In the genomic region with DNA sequence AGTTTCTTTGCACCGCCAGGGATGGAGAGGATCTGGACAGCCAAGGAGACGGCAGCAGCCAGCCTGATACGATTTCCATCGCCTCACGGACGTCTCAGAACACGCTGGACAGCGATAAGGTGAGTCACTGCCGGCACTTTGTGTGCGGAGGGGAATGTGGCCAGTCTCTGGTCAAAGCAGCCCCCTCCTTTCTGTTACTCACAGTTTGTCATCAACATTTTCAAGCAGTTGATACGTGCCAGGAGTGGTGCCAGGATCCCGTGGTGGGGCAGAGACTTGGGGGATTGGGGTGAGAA, we compare ENCODE assay signal across 11 cellular contexts.
DNase-seq lines count a peak whose midpoint lies in the region; ATAC-seq and TF ChIP-seq lines count a peak whose summit lies in the region.
"Had no signal": no experiment of that assay in that cellular context is flagged by ENCODE, and none has a peak within 500 bp of the region (broad histone marks: within the 10 kb centered on the region; RNA-seq: fewer than 3 reads in every experiment).

No MANE protein-coding gene starts in this region.

- H3K4me1 Mint-ChIP-seq in stimulated activated naive B cell treated with anti-CD40 and anti-IgM and Interleukin-4, amounts not matched to agents 10 μg/mL and 1 μg/mL and 100 μg/mL, for 72 hours: peaks cover 0 to 9% of the 10 kb centered on the region in 2 donors
- peaks cover 10% of the 10 kb centered on the region for H3K4me1 Mint-ChIP-seq in progenitor cell of endocrine pancreas (ENCODE audit: low read depth)

- TF ChIP-seq POLR2A in spleen (IDR thresholded peaks at IDR 0.05): no peak

- ATAC-seq in GM19463 (IDR thresholded peaks at IDR 0.05; ENCODE audit: unreplicated experiment) (no peak), upper lobe of right lung (no peak)
- no peak for ATAC-seq in stimulated activated naive B cell treated with anti-CD40 and anti-IgM and Interleukin-4, amounts not matched to agents 10 μg/mL and 1 μg/mL and 100 μg/mL, for 72 hours (replicated peaks)

- H3K27ac Mint-ChIP-seq in stimulated activated naive B cell treated with anti-CD40 and anti-IgM and Interleukin-4, amounts not matched to agents 10 μg/mL and 1 μg/mL and 100 μg/mL, for 72 hours: no peak overlapping the region
- no peak overlapping the region for H3K27ac Mint-ChIP-seq in progenitor cell of endocrine pancreas
- H3K27ac Mint-ChIP-seq: activated naive CD8-positive, alpha-beta T cell had no signal

- H3K36me3 ChIP-seq in adipocyte (ENCODE audit: control insufficient read depth, insufficient read depth, low read length, severe bottlenecking) (peaks cover 51% of the 10 kb centered on the region), spleen (peaks cover 3 to 84% (median 22%) of the 10 kb centered on the region in 6 donors), upper lobe of right lung (peaks cover 69% of the 10 kb centered on the region)

- H3K27ac ChIP-seq in spleen (peak overlapping the region in 6 of 8 donors; percentile 5 to 79 (median 72)), upper lobe of right lung (no peak overlapping the region)

- H3K27me3 Mint-ChIP-seq in stimulated activated naive B cell treated with anti-CD40 and anti-IgM and Interleukin-4, amounts not matched to agents 10 μg/mL and 1 μg/mL and 100 μg/mL, for 72 hours: no peaks in the 10 kb centered on the region
- H3K27me3 Mint-ChIP-seq in progenitor cell of endocrine pancreas: no peaks in the 10 kb centered on the region
- H3K27me3 Mint-ChIP-seq: activated naive CD8-positive, alpha-beta T cell had no signal

- TF ChIP-seq CTCF in fibroblast of the aortic adventitia (IDR thresholded peaks at IDR 0.05; ENCODE audit: insufficient read depth, low read length) (no peak), spleen (IDR thresholded peaks at IDR 0.05 in 8 of 11, conservative IDR thresholded peaks at IDR 0.05 in 3 of 11) (no peak), upper lobe of right lung (IDR thresholded peaks at IDR 0.05) (no peak), progenitor cell of endocrine pancreas (IDR thresholded peaks at IDR 0.05; ENCODE audit: unreplicated experiment) (no peak)

- peaks cover 45 to 68% of the 10 kb centered on the region in 2 donors for H3K36me3 Mint-ChIP-seq in stimulated activated naive B cell treated with anti-CD40 and anti-IgM and Interleukin-4, amounts not matched to agents 10 μg/mL and 1 μg/mL and 100 μg/mL, for 72 hours
- H3K36me3 Mint-ChIP-seq in progenitor cell of endocrine pancreas (ENCODE audit: insufficient read depth): peaks cover 33% of the 10 kb centered on the region

- 87 to 96% (median 93%) methylated on average over 12 of the region's 12 CpGs for WGBS in spleen, 5 donors

- H3K9ac ChIP-seq in adipocyte (ENCODE audit: low read length): peak overlapping the region; percentile 34

- peaks cover 0 to 3% of the 10 kb centered on the region in 2 donors for H3K9me3 Mint-ChIP-seq in stimulated activated naive B cell treated with anti-CD40 and anti-IgM and Interleukin-4, amounts not matched to agents 10 μg/mL and 1 μg/mL and 100 μg/mL, for 72 hours
- H3K9me3 Mint-ChIP-seq in progenitor cell of endocrine pancreas (ENCODE audit: low read depth): peaks cover 3% of the 10 kb centered on the region

- H3K27me3 ChIP-seq in adipocyte (replicated peaks; ENCODE audit: control insufficient read depth, insufficient read depth, low read length) (no peaks in the 10 kb centered on the region), spleen (replicated peaks in 1 of 7) (no peaks in the 10 kb centered on the region), upper lobe of right lung (no peaks in the 10 kb centered on the region)

- peaks cover 60% of the 10 kb centered on the region for H3K4me1 ChIP-seq in adipocyte (ENCODE audit: control insufficient read depth, insufficient read depth, low read length)
- peaks cover 0 to 66% (median 22%) of the 10 kb centered on the region in 6 donors for H3K4me1 ChIP-seq in spleen
- H3K4me1 ChIP-seq in upper lobe of right lung: no peaks in the 10 kb centered on the region

- intact Hi-C loops in spleen (cut with DNase I; ENCODE audit: low total_unique reads) (no loop called here), upper lobe of right lung (cut with DNase I) (no loop called here)

- no peak overlapping the region for H3K4me3 Mint-ChIP-seq in stimulated activated naive B cell treated with anti-CD40 and anti-IgM and Interleukin-4, amounts not matched to agents 10 μg/mL and 1 μg/mL and 100 μg/mL, for 72 hours
- no peak overlapping the region for H3K4me3 Mint-ChIP-seq in progenitor cell of endocrine pancreas (ENCODE audit: low read depth)
- H3K4me3 Mint-ChIP-seq: activated naive CD8-positive, alpha-beta T cell had no signal

- DNase-seq in HCEC 1CT: peak; percentile 93
- DNase-seq in adipocyte (ENCODE audit: low read depth): peak; percentile 61
- DNase-seq in fibroblast of the aortic adventitia (ENCODE audit: low read depth): peak; percentile 91
- DNase-seq in spleen: no peak
- DNase-seq in upper lobe of right lung: no peak
- no peak for DNase-seq in stimulated activated naive B cell treated with anti-CD40 and anti-IgM and Interleukin-4, amounts not matched to agents 10 μg/mL and 1 μg/mL and 100 μg/mL, for 72 hours
- no peak for DNase-seq in progenitor cell of endocrine pancreas (ENCODE audit: low spot score, unreplicated experiment)
- DNase-seq: NCI-H2107; stimulated activated naive CD4-positive, alpha-beta T cell treated with Interleukin-2 at 50 U/mL for 16 hours had no signal

- no peaks in the 10 kb centered on the region for H3K9me3 ChIP-seq in adipocyte (ENCODE audit: control insufficient read depth, low read length)
- no peaks in the 10 kb centered on the region for H3K9me3 ChIP-seq in spleen
- H3K9me3 ChIP-seq in upper lobe of right lung: no peaks in the 10 kb centered on the region

- H3K4me3 ChIP-seq in adipocyte (ENCODE audit: low read length) (no peak overlapping the region), fibroblast of the aortic adventitia (ENCODE audit: low read depth, low read length) (no peak overlapping the region), spleen (no peak overlapping the region), upper lobe of right lung (no peak overlapping the region)

Comparison
In these comparisons a context has a peak if more than half of its experiments do, and no peak if none do; other contexts are left out.
1. DNase-seq: peak in HCEC 1CT (single experiment), adipocyte (single experiment) and fibroblast of the aortic adventitia (single experiment); none in spleen (single experiment), upper lobe of right lung (single experiment), stimulated activated naive B cell treated with anti-CD40 and anti-IgM and Interleukin-4, amounts not matched to agents 10 μg/mL and 1 μg/mL and 100 μg/mL, for 72 hours (single experiment) and progenitor cell of endocrine pancreas (single experiment).